ENCODE assay signal across 2 cellular contexts in the genomic region with DNA sequence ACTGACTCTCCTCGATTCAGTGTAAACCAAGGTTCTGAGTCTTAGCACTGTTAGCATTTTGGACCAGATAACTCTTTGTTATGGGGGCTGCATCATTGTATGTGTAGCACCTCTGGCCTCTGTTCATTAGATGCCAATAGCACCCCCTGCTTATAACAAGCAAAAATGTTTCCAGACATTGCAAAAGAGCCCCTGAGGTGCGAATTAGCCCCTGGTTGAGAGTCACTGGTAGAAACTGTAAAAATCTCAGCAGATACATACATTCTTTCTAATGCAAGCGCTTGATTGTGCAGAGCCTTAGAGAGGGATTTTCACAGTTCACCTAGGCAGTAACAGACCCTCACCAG.
TF ChIP-seq lines count a peak whose summit lies in the region.

No MANE protein-coding gene starts in this region.

TF ChIP-seq in liver, 16 proteins besides CTCF, POLR2A, EP300 and RAD21 (continued from another document):
- TF ChIP-seq GABPA (IDR thresholded peaks at IDR 0.05 in 1 of 2, conservative IDR thresholded peaks at IDR 0.05 in 1 of 2) (no peak), SP1 (IDR thresholded peaks at IDR 0.05) (no peak), HNF4A (conservative IDR thresholded peaks at IDR 0.05) (no peak), YY1 (IDR thresholded peaks at IDR 0.05) (no peak), HNF4G (IDR thresholded peaks at IDR 0.05) (no peak), NR2F2 (IDR thresholded peaks at IDR 0.05) (no peak), EGR1 (IDR thresholded peaks at IDR 0.05; ENCODE audit: low read depth in 2 of 2) (no peak)
- TF ChIP-seq, protein P1, sequence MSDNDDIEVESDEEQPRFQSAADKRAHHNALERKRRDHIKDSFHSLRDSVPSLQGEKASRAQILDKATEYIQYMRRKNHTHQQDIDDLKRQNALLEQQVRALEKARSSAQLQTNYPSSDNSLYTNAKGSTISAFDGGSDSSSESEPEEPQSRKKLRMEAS (IDR thresholded peaks at IDR 0.05) = no peak
- TF ChIP-seq, protein P2, sequence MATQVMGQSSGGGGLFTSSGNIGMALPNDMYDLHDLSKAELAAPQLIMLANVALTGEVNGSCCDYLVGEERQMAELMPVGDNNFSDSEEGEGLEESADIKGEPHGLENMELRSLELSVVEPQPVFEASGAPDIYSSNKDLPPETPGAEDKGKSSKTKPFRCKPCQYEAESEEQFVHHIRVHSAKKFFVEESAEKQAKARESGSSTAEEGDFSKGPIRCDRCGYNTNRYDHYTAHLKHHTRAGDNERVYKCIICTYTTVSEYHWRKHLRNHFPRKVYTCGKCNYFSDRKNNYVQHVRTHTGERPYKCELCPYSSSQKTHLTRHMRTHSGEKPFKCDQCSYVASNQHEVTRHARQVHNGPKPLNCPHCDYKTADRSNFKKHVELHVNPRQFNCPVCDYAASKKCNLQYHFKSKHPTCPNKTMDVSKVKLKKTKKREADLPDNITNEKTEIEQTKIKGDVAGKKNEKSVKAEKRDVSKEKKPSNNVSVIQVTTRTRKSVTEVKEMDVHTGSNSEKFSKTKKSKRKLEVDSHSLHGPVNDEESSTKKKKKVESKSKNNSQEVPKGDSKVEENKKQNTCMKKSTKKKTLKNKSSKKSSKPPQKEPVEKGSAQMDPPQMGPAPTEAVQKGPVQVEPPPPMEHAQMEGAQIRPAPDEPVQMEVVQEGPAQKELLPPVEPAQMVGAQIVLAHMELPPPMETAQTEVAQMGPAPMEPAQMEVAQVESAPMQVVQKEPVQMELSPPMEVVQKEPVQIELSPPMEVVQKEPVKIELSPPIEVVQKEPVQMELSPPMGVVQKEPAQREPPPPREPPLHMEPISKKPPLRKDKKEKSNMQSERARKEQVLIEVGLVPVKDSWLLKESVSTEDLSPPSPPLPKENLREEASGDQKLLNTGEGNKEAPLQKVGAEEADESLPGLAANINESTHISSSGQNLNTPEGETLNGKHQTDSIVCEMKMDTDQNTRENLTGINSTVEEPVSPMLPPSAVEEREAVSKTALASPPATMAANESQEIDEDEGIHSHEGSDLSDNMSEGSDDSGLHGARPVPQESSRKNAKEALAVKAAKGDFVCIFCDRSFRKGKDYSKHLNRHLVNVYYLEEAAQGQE (IDR thresholded peaks at IDR 0.05) = no peak
TF ChIP-seq in liver: peak in this region for 0.

TF ChIP-seq in HepG2, 621 proteins besides CTCF, POLR2A, EP300 and RAD21 (continued from another document):
- TF ChIP-seq, protein P3, sequence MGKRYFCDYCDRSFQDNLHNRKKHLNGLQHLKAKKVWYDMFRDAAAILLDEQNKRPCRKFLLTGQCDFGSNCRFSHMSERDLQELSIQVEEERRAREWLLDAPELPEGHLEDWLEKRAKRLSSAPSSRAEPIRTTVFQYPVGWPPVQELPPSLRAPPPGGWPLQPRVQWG (CRISPR knock-in tag; IDR thresholded peaks at IDR 0.05; ENCODE audit: borderline replicate concordance, low read depth) = no peak
- TF ChIP-seq REL (CRISPR knock-in tag; conservative IDR thresholded peaks at IDR 0.05) (no peak), ZNF569 (CRISPR knock-in tag; IDR thresholded peaks at IDR 0.05; ENCODE audit: borderline replicate concordance) (no peak), TCF7 (IDR thresholded peaks at IDR 0.05; ENCODE audit: low read depth) (no peak), CCDC6 (CRISPR knock-in tag; IDR thresholded peaks at IDR 0.05) (no peak), ONECUT2 (CRISPR knock-in tag; IDR thresholded peaks at IDR 0.05) (no peak), RFXANK (CRISPR knock-in tag; IDR thresholded peaks at IDR 0.05) (no peak)
- TF ChIP-seq, protein P4, sequence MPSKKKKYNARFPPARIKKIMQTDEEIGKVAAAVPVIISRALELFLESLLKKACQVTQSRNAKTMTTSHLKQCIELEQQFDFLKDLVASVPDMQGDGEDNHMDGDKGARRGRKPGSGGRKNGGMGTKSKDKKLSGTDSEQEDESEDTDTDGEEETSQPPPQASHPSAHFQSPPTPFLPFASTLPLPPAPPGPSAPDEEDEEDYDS (CRISPR knock-in tag; IDR thresholded peaks at IDR 0.05) = no peak
TF ChIP-seq in HepG2: peak in this region for 0.
